ENCODE assay signal across 21 cellular contexts in genomic region chr4:164616961-164617360, GRCh38.
"Had no signal": no experiment of that assay in that cellular context is flagged by ENCODE, and none has a peak within 500 bp of the region (broad histone marks: within the 10 kb centered on the region; RNA-seq: fewer than 3 reads in every experiment).

No MANE protein-coding gene starts in this region.

- H3K4me1 ChIP-seq: esophagus squamous epithelium, gastrocnemius medialis, heart right ventricle, left lung, lower lobe of right lung had no signal

- ATAC-seq: esophagus mucosa; gastrocnemius medialis; heart right ventricle; left cardiac atrium; left lung; left ventricle myocardium superior; lower lobe of right lung; naive thymus-derived CD8-positive, alpha-beta T cell had no signal

- H3K9me3 ChIP-seq: esophagus squamous epithelium, gastrocnemius medialis, heart right ventricle, left lung, lower lobe of right lung had no signal

- H3K4me3 Mint-ChIP-seq: naive thymus-derived CD8-positive, alpha-beta T cell had no signal

- DNase-seq: dermis blood vessel endothelial cell; dorsolateral prefrontal cortex; effector CD4-positive, alpha-beta T cell; effector memory CD4-positive, alpha-beta T cell; esophagus squamous epithelium; foreskin fibroblast; gastrocnemius medialis; glutamatergic neuron; head of caudate nucleus; heart right ventricle; hippocampal formation; left cardiac atrium; left lung; left ventricle myocardium superior; lower lobe of right lung; mesenchymal stem cell; midbrain; naive thymus-derived CD8-positive, alpha-beta T cell had no signal

- H3K4me1 Mint-ChIP-seq: naive thymus-derived CD8-positive, alpha-beta T cell had no signal

- H3K36me3 ChIP-seq: esophagus squamous epithelium, gastrocnemius medialis, heart right ventricle, left lung, lower lobe of right lung had no signal

- H3K36me3 Mint-ChIP-seq: naive thymus-derived CD8-positive, alpha-beta T cell had no signal

- H3K4me3 ChIP-seq: coronary artery, esophagus squamous epithelium, gastrocnemius medialis, heart right ventricle, left lung, lower lobe of right lung had no signal

- H3K27ac ChIP-seq: coronary artery, epithelial cell of prostate, esophagus squamous epithelium, gastrocnemius medialis, heart right ventricle, left lung, lower lobe of right lung had no signal

- H3K27me3 ChIP-seq: dorsolateral prefrontal cortex, esophagus squamous epithelium, gastrocnemius medialis, heart right ventricle, left lung had no signal

- H3K9me3 Mint-ChIP-seq: naive thymus-derived CD8-positive, alpha-beta T cell had no signal
